ENCODE assay signal across 1 cellular context in the genomic region with DNA sequence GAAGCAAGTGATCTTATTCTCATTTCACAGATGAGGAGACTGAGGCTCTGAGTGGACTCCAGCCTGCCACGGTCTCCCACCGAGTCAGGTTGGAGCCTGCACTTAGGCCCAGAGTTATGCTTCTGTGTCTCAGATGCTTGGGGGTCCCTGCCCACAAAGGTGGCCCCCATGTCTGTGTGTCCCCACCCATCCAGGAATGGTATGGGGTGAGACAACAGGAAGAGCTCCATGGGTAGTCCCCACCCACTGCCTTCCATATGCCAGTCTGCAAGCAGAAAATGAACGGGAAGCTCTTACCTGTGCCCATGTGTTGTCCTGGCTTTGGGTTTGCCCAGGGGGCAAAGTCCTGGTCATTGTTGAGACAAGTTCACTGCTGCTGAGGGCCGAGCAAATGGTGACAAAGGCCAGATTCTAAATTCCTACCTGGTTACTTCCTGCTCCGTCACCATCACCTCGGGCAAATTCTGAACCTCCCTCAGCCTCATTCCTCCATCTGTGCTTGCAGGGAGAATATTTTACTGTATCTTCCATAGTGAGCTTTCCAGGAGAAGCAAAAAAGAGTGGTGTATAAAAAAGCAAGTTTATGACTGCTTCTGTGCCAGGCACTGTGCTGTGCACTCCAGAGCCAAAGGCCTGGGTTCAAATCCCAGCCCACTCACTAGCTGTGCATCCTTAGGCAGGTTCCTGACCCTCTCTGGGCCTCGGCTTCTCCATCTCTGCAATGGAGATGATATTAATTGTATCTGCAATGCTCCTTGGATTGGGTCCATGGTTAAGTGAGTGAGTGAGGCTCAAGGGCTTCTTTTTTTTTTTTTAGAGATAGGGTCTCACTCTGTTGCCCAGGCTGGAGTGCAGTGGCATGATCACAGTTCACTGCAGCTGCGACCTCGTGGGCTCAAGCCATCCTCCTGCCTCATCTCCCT.
TF ChIP-seq lines count a peak whose summit lies in the region.

No MANE protein-coding gene starts in this region.

TF ChIP-seq in SK-N-SH, 30 proteins besides CTCF, POLR2A, EP300 and RAD21 (continued from another document):
- TF ChIP-seq MAX (IDR thresholded peaks at IDR 0.05; ENCODE audit: low read depth) (no peak), RCOR1 (IDR thresholded peaks at IDR 0.05; ENCODE audit: low read length) (no peak), SIN3A (IDR thresholded peaks at IDR 0.05; ENCODE audit: borderline replicate concordance, low read depth, low read length) (no peak), TAF1 (IDR thresholded peaks at IDR 0.05; ENCODE audit: borderline replicate concordance, low read depth, low read length) (no peak), FOXM1 (IDR thresholded peaks at IDR 0.05; ENCODE audit: low read depth) (no peak), GABPA (IDR thresholded peaks at IDR 0.05; ENCODE audit: low read depth) (no peak), FOXJ3 (CRISPR knock-in tag; IDR thresholded peaks at IDR 0.05) (no peak), TCF12 (IDR thresholded peaks at IDR 0.05) (no peak), USF2 (IDR thresholded peaks at IDR 0.05; ENCODE audit: borderline replicate concordance, low read depth, low read length) (no peak), ELF1 (IDR thresholded peaks at IDR 0.05) (no peak)
- TF ChIP-seq, protein P1, sequence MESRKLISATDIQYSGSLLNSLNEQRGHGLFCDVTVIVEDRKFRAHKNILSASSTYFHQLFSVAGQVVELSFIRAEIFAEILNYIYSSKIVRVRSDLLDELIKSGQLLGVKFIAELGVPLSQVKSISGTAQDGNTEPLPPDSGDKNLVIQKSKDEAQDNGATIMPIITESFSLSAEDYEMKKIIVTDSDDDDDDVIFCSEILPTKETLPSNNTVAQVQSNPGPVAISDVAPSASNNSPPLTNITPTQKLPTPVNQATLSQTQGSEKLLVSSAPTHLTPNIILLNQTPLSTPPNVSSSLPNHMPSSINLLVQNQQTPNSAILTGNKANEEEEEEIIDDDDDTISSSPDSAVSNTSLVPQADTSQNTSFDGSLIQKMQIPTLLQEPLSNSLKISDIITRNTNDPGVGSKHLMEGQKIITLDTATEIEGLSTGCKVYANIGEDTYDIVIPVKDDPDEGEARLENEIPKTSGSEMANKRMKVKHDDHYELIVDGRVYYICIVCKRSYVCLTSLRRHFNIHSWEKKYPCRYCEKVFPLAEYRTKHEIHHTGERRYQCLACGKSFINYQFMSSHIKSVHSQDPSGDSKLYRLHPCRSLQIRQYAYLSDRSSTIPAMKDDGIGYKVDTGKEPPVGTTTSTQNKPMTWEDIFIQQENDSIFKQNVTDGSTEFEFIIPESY (IDR thresholded peaks at IDR 0.05; ENCODE audit: borderline replicate concordance, low read depth), result no peak
